In the genomic region with DNA sequence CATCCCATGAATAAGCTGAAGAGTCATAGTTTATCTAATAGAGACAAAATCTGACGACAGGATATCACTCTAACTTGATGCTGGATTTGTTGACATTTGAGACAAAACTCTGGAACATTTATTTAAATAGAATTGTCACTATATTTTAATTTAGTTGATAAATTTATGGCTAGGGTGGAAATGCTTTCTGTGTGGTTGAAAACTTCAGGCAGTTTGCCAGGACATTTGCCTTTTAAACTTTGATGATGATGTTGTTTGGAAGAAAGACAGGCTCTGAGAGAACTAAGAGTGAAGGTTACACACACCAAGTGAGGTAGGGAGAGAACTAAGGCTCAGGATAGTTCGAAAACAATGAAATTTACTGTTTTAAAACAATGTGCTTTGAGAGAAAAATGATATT, we compare ENCODE assay signal across 16 cellular contexts.
DNase-seq lines count a peak whose midpoint lies in the region; ATAC-seq, FAIRE-seq and TF ChIP-seq lines count a peak whose summit lies in the region.
"Had no signal": no experiment of that assay in that cellular context is flagged by ENCODE, and none has a peak within 500 bp of the region (broad histone marks: within the 10 kb centered on the region; RNA-seq: fewer than 3 reads in every experiment).

No MANE protein-coding gene starts in this region.

- H4K91ac ChIP-seq in H9 (ENCODE audit: insufficient read length, low read depth, low read length) = no peak overlapping the region

- H3K27ac Mint-ChIP-seq in H9 = no peak overlapping the region
- H3K27ac Mint-ChIP-seq: activated CD4-positive, alpha-beta T cell treated with anti-CD3 and anti-CD28 coated beads, Interleukin-2, amount 10 ng/mL, durations not matched to agents 7 days and 5 days; natural killer cell treated with Interleukin-12 subunit alpha and Interleukin-12 subunit beta and Interleukin-15 and Interleukin-18, amount 100 ng/mL, for 72 hours had no signal

- RAD21 ChIA-PET in HCT116 (lab: Charles Lee; ENCODE audit: low non-redundant PET in 1 of 2, low total read pairs in 2 of 2, uncharacterized antibody in 2 of 2, unreplicated experiment in 2 of 2) = no interaction called here

- no peak overlapping the region for H3K4me3 Mint-ChIP-seq in H9
- H3K4me3 Mint-ChIP-seq: activated CD4-positive, alpha-beta T cell treated with anti-CD3 and anti-CD28 coated beads, Interleukin-2, amount 10 ng/mL, durations not matched to agents 7 days and 5 days; natural killer cell treated with Interleukin-12 subunit alpha and Interleukin-12 subunit beta and Interleukin-15 and Interleukin-18, amount 100 ng/mL, for 72 hours had no signal

- no peak overlapping the region for H3T11ph ChIP-seq in H9 (ENCODE audit: low read length)

- no peak overlapping the region for H3K4ac ChIP-seq in H9 (ENCODE audit: low read depth, low read length)

- no TSS peak for BruUV-seq in HCT116 (replicated peaks; lab: Mats Ljungman, UMichigan)

- DNase-seq in HCT116 (ENCODE audit: low read depth, low spot score) (no peak), astrocyte of the spinal cord (ENCODE audit: low read depth, low spot score) (peak; percentile 57), keratinocyte (ENCODE audit: low read depth, low spot score) (no peak), stomach (no peak), HEK293T (ENCODE audit: extremely low spot score) (no peak), H9 (no peak), NCI-H524 treated with DMSO at 0.1 percent for 48 hours (lab: John Stamatoyannopoulos, UW) (no peak), NCI-H1436 treated with DMSO at 0.1 percent for 48 hours (lab: John Stamatoyannopoulos, UW) (no peak)
- DNase-seq: activated CD4-positive, alpha-beta T cell treated with anti-CD3 and anti-CD28 coated beads, Interleukin-2, amount 10 ng/mL, durations not matched to agents 7 days and 5 days; activated T-cell treated with anti-CD3 and anti-CD28 coated beads, Interleukin-2, amount 50 U/mL, for 48 hours; BE2C; left ventricle myocardium superior; NCI-H1105; stimulated activated CD4-positive, alpha-beta T cell treated with anti-CD3 and anti-CD28 coated beads, Interleukin-4, amount 100 ng/mL, for 4 hours had no signal

- no peak overlapping the region for H3K23ac ChIP-seq in H9 (ENCODE audit: insufficient read length, low read depth, low read length)

- POLR2A ChIA-PET in HCT116 (lab: Charles Lee) = no interaction called here
- POLR2A ChIA-PET in HEK293T (lab: Yijun Ruan, JAX) = no interaction called here

- H3K27me3 ChIP-seq in HCT116 (ENCODE audit: insufficient read depth, low read length) = no peaks in the 10 kb centered on the region
- H3K27me3 ChIP-seq in keratinocyte (ENCODE audit: control insufficient read depth, extremely low read depth, insufficient read depth, low read length) = no peaks in the 10 kb centered on the region
- no peaks in the 10 kb centered on the region for H3K27me3 ChIP-seq in stomach
- no peaks in the 10 kb centered on the region for H3K27me3 ChIP-seq in H9 (ENCODE audit: insufficient read depth, low read length)
- H3K27me3 ChIP-seq: BE2C had no signal

- no peak overlapping the region for H3K9ac ChIP-seq in HCT116 (ENCODE audit: low read length)
- no peak overlapping the region for H3K9ac ChIP-seq in keratinocyte (ENCODE audit: control insufficient read depth, extremely low read depth, insufficient read depth, low read length)
- no peak overlapping the region for H3K9ac ChIP-seq in H9 (ENCODE audit: extremely low read depth, insufficient read length, low read length)

- no peaks in the 10 kb centered on the region for H3K9me3 Mint-ChIP-seq in H9
- H3K9me3 Mint-ChIP-seq: natural killer cell treated with Interleukin-12 subunit alpha and Interleukin-12 subunit beta and Interleukin-15 and Interleukin-18, amount 100 ng/mL, for 72 hours had no signal

- H3K36me3 Mint-ChIP-seq in H9 (ENCODE audit: insufficient read depth in 1 of 3, low read depth in 3 of 3) = no peaks in the 10 kb centered on the region
- H3K36me3 Mint-ChIP-seq: natural killer cell treated with Interleukin-12 subunit alpha and Interleukin-12 subunit beta and Interleukin-15 and Interleukin-18, amount 100 ng/mL, for 72 hours had no signal

- H3K27ac ChIP-seq in HCT116 (ENCODE audit: low read depth, low read length) = no peak overlapping the region
- no peak overlapping the region for H3K27ac ChIP-seq in keratinocyte (ENCODE audit: control insufficient read depth, insufficient read depth, low read length)
- peak overlapping the region in 3 of 5 donors; percentile 10 to 43 (median 13) for H3K27ac ChIP-seq in stomach
- no peak overlapping the region for H3K27ac ChIP-seq in H9 (ENCODE audit: insufficient read length, low read depth, low read length)

- H2AFZ ChIP-seq in HCT116 (ENCODE audit: low read depth, low read length, poor library complexity, severe bottlenecking) = peak overlapping the region; percentile 81
- H2AFZ ChIP-seq in keratinocyte (ENCODE audit: control insufficient read depth, low read length) = peak overlapping the region; percentile 54
- H2AFZ ChIP-seq in H9 (ENCODE audit: low read length) = no peak overlapping the region

- H2BK120ac ChIP-seq in H9 (ENCODE audit: low read depth, low read length, poor library complexity, severe bottlenecking) = no peak overlapping the region

- ATAC-seq in HCT116 = no peak
- ATAC-seq: left ventricle myocardium superior; natural killer cell treated with Interleukin-12 subunit alpha and Interleukin-12 subunit beta and Interleukin-15 and Interleukin-18, amount 100 ng/mL, for 72 hours had no signal

- no peak for TF ChIP-seq EP300 in stomach (IDR thresholded peaks at IDR 0.05)

- 0 out of 4 replicates have a peak, but pooled peaks cover 2% of the 10 kb centered on the region in 2 experiments for H3K4me1 Mint-ChIP-seq in H9

- no peak for FAIRE-seq in keratinocyte (lab: Jason Lieb, UNC)
- FAIRE-seq: H54 had no signal

- no peaks in the 10 kb centered on the region for H3K27me3 Mint-ChIP-seq in H9 (ENCODE audit: low read depth)
- H3K27me3 Mint-ChIP-seq: activated CD4-positive, alpha-beta T cell treated with anti-CD3 and anti-CD28 coated beads, Interleukin-2, amount 10 ng/mL, durations not matched to agents 7 days and 5 days; natural killer cell treated with Interleukin-12 subunit alpha and Interleukin-12 subunit beta and Interleukin-15 and Interleukin-18, amount 100 ng/mL, for 72 hours had no signal

- H3K9me3 ChIP-seq in HCT116 (ENCODE audit: control insufficient read depth in 1 of 2, insufficient read depth in 1 of 2, low read depth in 1 of 2, low read length in 2 of 2) = no peaks in the 10 kb centered on the region
- no peaks in the 10 kb centered on the region for H3K9me3 ChIP-seq in keratinocyte (ENCODE audit: control insufficient read depth, low read depth, low read length)
- H3K9me3 ChIP-seq in stomach = no peaks in the 10 kb centered on the region
- H3K9me3 ChIP-seq in H9 (ENCODE audit: control insufficient read depth, low read depth, low read length) = no peaks in the 10 kb centered on the region
- H3K9me3 ChIP-seq: BE2C had no signal

- no peak for TF ChIP-seq CTCF in HCT116 (IDR thresholded peaks at IDR 0.05 in 2 of 3, conservative IDR thresholded peaks at IDR 0.05 in 1 of 3; ENCODE audit: borderline replicate concordance in 1 of 3, insufficient read depth in 1 of 3, low read depth in 2 of 3, low read length in 2 of 3)
- TF ChIP-seq CTCF in astrocyte of the spinal cord (IDR thresholded peaks at IDR 0.05; ENCODE audit: low read depth, low read length) = no peak
- no peak for TF ChIP-seq CTCF in keratinocyte (optimal IDR thresholded peaks at IDR 0.05 in 1 of 3, IDR thresholded peaks at IDR 0.05 in 1 of 3, conservative IDR thresholded peaks at IDR 0.05 in 1 of 3; ENCODE audit: extremely low read depth in 1 of 3, insufficient read depth in 2 of 3, low read length in 3 of 3)
- no peak for TF ChIP-seq CTCF in stomach (IDR thresholded peaks at IDR 0.05)
- TF ChIP-seq CTCF in H9 (conservative IDR thresholded peaks at IDR 0.05) = no peak

- H3K56ac ChIP-seq in H9 (ENCODE audit: insufficient read length, low read depth, low read length) = no peak overlapping the region

- no peak overlapping the region for H2BK15ac ChIP-seq in H9 (ENCODE audit: low read depth, low read length)

- no peaks in the 10 kb centered on the region for H4K20me1 ChIP-seq in HCT116 (ENCODE audit: insufficient read depth)
- no peaks in the 10 kb centered on the region for H4K20me1 ChIP-seq in keratinocyte (ENCODE audit: control insufficient read depth, extremely low read depth, insufficient read depth, low read length)
- H4K20me1 ChIP-seq in H9 (ENCODE audit: control insufficient read depth, insufficient read depth, insufficient read length) = no peaks in the 10 kb centered on the region

- no peak overlapping the region for H2BK20ac ChIP-seq in H9 (ENCODE audit: low read depth, low read length, poor library complexity, severe bottlenecking)

- H3K4me3 ChIP-seq in HCT116 (replicated peaks in 1 of 2; ENCODE audit: low read depth in 1 of 2, low read length in 2 of 2) = no peak overlapping the region
- H3K4me3 ChIP-seq in astrocyte of the spinal cord (ENCODE audit: low read depth, low read length) = no peak overlapping the region
- H3K4me3 ChIP-seq in keratinocyte (ENCODE audit: control insufficient read depth in 2 of 3, extremely low read depth in 1 of 3, insufficient read depth in 2 of 3, low read depth in 1 of 3, low read length in 3 of 3) = no peak overlapping the region
- H3K4me3 ChIP-seq in stomach = no peak overlapping the region

- H3K4me2 ChIP-seq in HCT116 (ENCODE audit: low read length) = no peak overlapping the region
- no peak overlapping the region for H3K4me2 ChIP-seq in keratinocyte (ENCODE audit: control insufficient read depth, extremely low read depth, insufficient read depth, low read depth, low read length)
- no peak overlapping the region for H3K4me2 ChIP-seq in H9 (ENCODE audit: insufficient read depth, insufficient read length, low read length)

- no peaks in the 10 kb centered on the region for H3K9me2 ChIP-seq in HCT116 (ENCODE audit: insufficient read depth)

- H2AK5ac ChIP-seq in H9 (ENCODE audit: insufficient read length, low read length) = no peak overlapping the region

- H4K8ac ChIP-seq in H9 (replicated peaks; ENCODE audit: insufficient read length, low read depth, low read length) = no peak overlapping the region

- no peaks in the 10 kb centered on the region for H3K79me1 ChIP-seq in H9 (ENCODE audit: insufficient read depth, low read depth, low read length, poor library complexity, severe bottlenecking)

- no peaks in the 10 kb centered on the region for H3K9me1 ChIP-seq in keratinocyte (ENCODE audit: control insufficient read depth, extremely low read depth, insufficient read depth, low read length)

- H3K18ac ChIP-seq in H9 (ENCODE audit: insufficient read length, low read depth, low read length) = no peak overlapping the region

- CTCF ChIA-PET in HCT116 (lab: Charles Lee) = no interaction called here
- CTCF ChIA-PET in HEK293T (lab: Yijun Ruan, JAX) = no interaction called here

- in situ Hi-C loops in astrocyte of the spinal cord (cut with HindIII; ENCODE audit: low sequenced_read_pairs) = no loop called here

- no peak overlapping the region for H3K14ac ChIP-seq in H9 (ENCODE audit: insufficient read depth, low read length)

- dilution Hi-C loops in keratinocyte (cut with MboI; ENCODE audit: extremely low pct_ligation_motif_present, low sequenced_read_pairs) = no loop called here

- 34 to 45% (median 40%) methylated on average over 2 of the region's 2 CpGs for WGBS in stomach, 5 donors
- WGBS in H9 (ENCODE audit: extremely low coverage, insufficient read length, low lambda C conversion rate) = no CpG with 5 or more reads among the region's 2 CpGs

- H2BK5ac ChIP-seq in H9 (ENCODE audit: insufficient read length, low read length) = no peak overlapping the region

- H3K4me1 ChIP-seq in HCT116 (ENCODE audit: control insufficient read depth in 1 of 2, insufficient read depth in 2 of 2, low read length in 2 of 2) (peaks cover 3 to 9% of the 10 kb centered on the region in 2 experiments), keratinocyte (ENCODE audit: control insufficient read depth, extremely low read depth, insufficient read depth, low read length) (peaks cover 4% of the 10 kb centered on the region), stomach (peaks cover 0 to 6% (median 4%) of the 10 kb centered on the region in 4 donors), H9 (ENCODE audit: insufficient read depth, low read length) (no peaks in the 10 kb centered on the region)
- H3K4me1 ChIP-seq: BE2C had no signal

- no peak for TF ChIP-seq RAD21 in HCT116 (IDR thresholded peaks at IDR 0.05; ENCODE audit: low read depth)

- intact Hi-C loops in HCT116 (cut with micrococcal nuclease) (no loop called here), stomach (cut with DNase I; ENCODE audit: low total_unique reads) (no loop called here)

- no peak overlapping the region for H2BK12ac ChIP-seq in H9 (ENCODE audit: insufficient read length, low read depth, low read length)

- no peak overlapping the region for H4K5ac ChIP-seq in H9 (ENCODE audit: insufficient read length, low read depth, low read length)

- no peaks in the 10 kb centered on the region for H3K36me3 ChIP-seq in HCT116 (ENCODE audit: control insufficient read depth in 1 of 2, insufficient read depth in 2 of 2, low read length in 2 of 2)
- H3K36me3 ChIP-seq in keratinocyte (ENCODE audit: control insufficient read depth in 2 of 2, extremely low read depth in 1 of 2, insufficient read depth in 2 of 2, low read length in 2 of 2) = no peaks in the 10 kb centered on the region
- no peaks in the 10 kb centered on the region for H3K36me3 ChIP-seq in stomach
- H3K36me3 ChIP-seq: BE2C had no signal

- no peaks in the 10 kb centered on the region for H3K23me2 ChIP-seq in H9 (ENCODE audit: insufficient read length, low read depth, low read length, poor library complexity, severe bottlenecking)

- H3K79me2 ChIP-seq in HCT116 (ENCODE audit: insufficient read depth, low read length) (no peaks in the 10 kb centered on the region), keratinocyte (ENCODE audit: control insufficient read depth, insufficient read depth, low read length) (no peaks in the 10 kb centered on the region), H9 (ENCODE audit: insufficient read depth, low read length) (no peaks in the 10 kb centered on the region)

- TF ChIP-seq POLR2A in HCT116 (IDR thresholded peaks at IDR 0.05; ENCODE audit: borderline replicate concordance, extremely low read depth, insufficient read depth, insufficient read length) (no peak), stomach (IDR thresholded peaks at IDR 0.05) (no peak)

Comparison
In these comparisons a context has a peak if more than half of its experiments do, and no peak if none do; other contexts are left out.
1. H3K27ac ChIP-seq: peak in stomach (3 of 5); none in HCT116 (single experiment), keratinocyte (single experiment) and H9 (single experiment).